In the genomic region with DNA sequence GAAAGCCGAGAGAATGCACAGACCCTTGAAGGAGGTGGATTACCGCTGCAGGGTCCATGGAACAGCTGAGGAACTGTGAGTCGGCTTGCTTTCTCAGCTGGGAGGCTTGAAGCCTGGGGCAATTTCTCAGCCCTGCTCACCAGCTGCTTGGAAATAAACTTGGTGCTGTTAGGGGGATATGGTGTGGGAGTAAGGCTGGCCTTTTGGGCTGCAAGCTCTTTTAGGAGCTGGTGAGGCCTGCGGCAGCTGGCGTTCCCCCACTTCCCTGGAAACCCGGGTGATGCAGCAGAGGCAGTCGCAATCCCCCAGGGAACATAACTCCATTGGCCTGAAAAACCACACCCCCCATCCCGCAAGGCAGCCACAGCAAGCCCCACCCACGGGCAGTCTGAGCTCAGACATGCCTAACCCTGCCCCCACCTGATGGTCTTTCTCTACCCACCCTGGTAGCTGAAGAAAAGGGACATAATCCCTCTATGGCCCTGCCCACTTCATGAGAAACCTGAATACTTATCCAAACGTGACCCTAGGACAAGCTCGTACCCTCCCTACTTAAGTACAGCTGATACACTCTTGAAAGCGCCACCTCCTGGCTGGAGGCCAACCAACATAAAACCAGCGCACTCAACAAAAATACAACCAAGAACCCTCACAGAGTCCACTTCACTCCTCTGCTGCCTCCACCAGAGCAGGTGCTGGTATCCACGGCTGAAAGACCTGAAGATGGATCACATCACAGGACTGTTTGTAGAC, we compare ENCODE assay signal across 14 cellular contexts.
"Had no signal": no experiment of that assay in that cellular context is flagged by ENCODE, and none has a peak within 500 bp of the region (broad histone marks: within the 10 kb centered on the region; RNA-seq: fewer than 3 reads in every experiment).

No MANE protein-coding gene starts in this region.

- ATAC-seq: activated CD8-positive, alpha-beta T cell treated with anti-CD3 and anti-CD28 coated beads for 36 hours; activated naive CD8-positive, alpha-beta T cell treated with anti-CD3 and anti-CD28 coated beads, Interleukin-2, amount 50 U/mL, for 24 hours; naive thymus-derived CD4-positive, alpha-beta T cell; stimulated activated effector memory CD8-positive, alpha-beta T cell treated with anti-CD3 and anti-CD28 coated beads, Interleukin-12 subunit alpha, Interleukin-12 subunit beta, amount 100 ng/mL, for 72 hours had no signal

- DNase-seq: activated CD4-positive, alpha-beta T cell treated with anti-CD3 and anti-CD28 coated beads for 4 hours; activated CD8-positive, alpha-beta memory T cell treated with anti-CD3 and anti-CD28 coated beads, Interleukin-2, amount 50 U/mL, for 4 hours; activated CD8-positive, alpha-beta T cell treated with anti-CD3 and anti-CD28 coated beads for 36 hours; activated naive CD8-positive, alpha-beta T cell treated with anti-CD3 and anti-CD28 coated beads, Interleukin-2, amount 50 U/mL, for 24 hours; esophagus squamous epithelium; foreskin fibroblast; immature natural killer cell; naive thymus-derived CD4-positive, alpha-beta T cell; small intestine had no signal

- H3K27ac ChIP-seq: ascending aorta, esophagus squamous epithelium, right atrium auricular region, tibial nerve, VCaP had no signal

- H3K4me1 ChIP-seq: ascending aorta, esophagus squamous epithelium, right atrium auricular region, tibial nerve had no signal

- H3K36me3 ChIP-seq: ascending aorta, esophagus squamous epithelium, right atrium auricular region, tibial nerve had no signal

- H3K27me3 Mint-ChIP-seq: activated CD8-positive, alpha-beta T cell treated with anti-CD3 and anti-CD28 coated beads for 36 hours; activated naive CD8-positive, alpha-beta T cell treated with anti-CD3 and anti-CD28 coated beads, Interleukin-2, amount 50 U/mL, for 24 hours; naive thymus-derived CD4-positive, alpha-beta T cell had no signal

- H3K4me3 Mint-ChIP-seq: activated CD8-positive, alpha-beta T cell treated with anti-CD3 and anti-CD28 coated beads for 36 hours; activated naive CD8-positive, alpha-beta T cell treated with anti-CD3 and anti-CD28 coated beads, Interleukin-2, amount 50 U/mL, for 24 hours; immature natural killer cell; naive thymus-derived CD4-positive, alpha-beta T cell; stimulated activated effector memory CD8-positive, alpha-beta T cell treated with anti-CD3 and anti-CD28 coated beads, Interleukin-12 subunit alpha, Interleukin-12 subunit beta, amount 100 ng/mL, for 72 hours had no signal

- H3K4me1 Mint-ChIP-seq: activated naive CD8-positive, alpha-beta T cell treated with anti-CD3 and anti-CD28 coated beads, Interleukin-2, amount 50 U/mL, for 24 hours; immature natural killer cell; stimulated activated effector memory CD8-positive, alpha-beta T cell treated with anti-CD3 and anti-CD28 coated beads, Interleukin-12 subunit alpha, Interleukin-12 subunit beta, amount 100 ng/mL, for 72 hours had no signal

- H3K27ac Mint-ChIP-seq: activated CD8-positive, alpha-beta T cell treated with anti-CD3 and anti-CD28 coated beads for 36 hours; activated naive CD8-positive, alpha-beta T cell treated with anti-CD3 and anti-CD28 coated beads, Interleukin-2, amount 50 U/mL, for 24 hours; immature natural killer cell; naive thymus-derived CD4-positive, alpha-beta T cell; stimulated activated effector memory CD8-positive, alpha-beta T cell treated with anti-CD3 and anti-CD28 coated beads, Interleukin-12 subunit alpha, Interleukin-12 subunit beta, amount 100 ng/mL, for 72 hours had no signal

- H3K27me3 ChIP-seq: ascending aorta, esophagus squamous epithelium, right atrium auricular region, tibial nerve had no signal

- H3K9me3 ChIP-seq: ascending aorta, tibial nerve had no signal

- H3K36me3 Mint-ChIP-seq: naive thymus-derived CD4-positive, alpha-beta T cell; stimulated activated effector memory CD8-positive, alpha-beta T cell treated with anti-CD3 and anti-CD28 coated beads, Interleukin-12 subunit alpha, Interleukin-12 subunit beta, amount 100 ng/mL, for 72 hours had no signal

- H3K4me3 ChIP-seq: ascending aorta, esophagus squamous epithelium, right atrium auricular region, tibial nerve had no signal
